1 cellular context compared by ENCODE assay signal in genomic region chr2:126811101-126811500, GRCh38.
TF ChIP-seq lines count a peak whose summit lies in the region.

No MANE protein-coding gene starts in this region.

TF ChIP-seq in SK-N-SH treated with all-trans-retinoic acid at 6 μM for 48 hours, 23 proteins besides CTCF, POLR2A, EP300 and RAD21 (continued from another document):
- TF ChIP-seq PATZ1 (CRISPR knock-in tag; IDR thresholded peaks at IDR 0.05; ENCODE audit: borderline replicate concordance), result no peak
- TF ChIP-seq TCF4 (CRISPR knock-in tag; IDR thresholded peaks at IDR 0.05; ENCODE audit: borderline replicate concordance), result no peak
- no peak for TF ChIP-seq ISL1 (CRISPR knock-in tag; IDR thresholded peaks at IDR 0.05)
- no peak for TF ChIP-seq ZFP30 (CRISPR knock-in tag; IDR thresholded peaks at IDR 0.05)
- no peak for TF ChIP-seq CSDC2 (CRISPR knock-in tag; IDR thresholded peaks at IDR 0.05)
- TF ChIP-seq GLIS3 (CRISPR knock-in tag; IDR thresholded peaks at IDR 0.05), result no peak
- TF ChIP-seq ZNF8 (CRISPR knock-in tag; IDR thresholded peaks at IDR 0.05), result no peak
